Comparison of ENCODE assay signal across 19 cellular contexts in genomic region chr1:27380223-27380622, GRCh38. TPM values are rescaled to one million over a fixed set of nuclear protein-coding genes. Genes with fewer than 3 reads are reported as not detected.
"Had no signal": no experiment of that assay in that cellular context is flagged by ENCODE, and none has a peak within 500 bp of the region (broad histone marks: within the 10 kb centered on the region; RNA-seq: fewer than 3 reads in every experiment).

No MANE protein-coding gene starts in this region.

- H3K27ac ChIP-seq: stomach, testis had no signal

- H3K27me3 ChIP-seq: testis, upper lobe of left lung had no signal

- H3K9me3 ChIP-seq: gastrocnemius medialis, stomach, testis, upper lobe of left lung had no signal

- DNase-seq: activated CD4-positive, alpha-beta T cell treated with anti-CD3 and anti-CD28 coated beads, Interleukin-2, amount 50 U/mL, for 48 hours; activated naive CD8-positive, alpha-beta T cell treated with anti-CD3 and anti-CD28 coated beads for 36 hours; amygdala; dermis blood vessel endothelial cell; effector memory CD4-positive, alpha-beta T cell; head of caudate nucleus; midbrain; nucleus accumbens; small intestine; stimulated activated CD4-positive, alpha-beta T cell treated with anti-CD3 and anti-CD28 coated beads, Interleukin-15, amount 100 ng/mL, for 24 hours; stimulated activated CD4-positive, alpha-beta T cell treated with anti-CD3 and anti-CD28 coated beads, Interleukin-2, amount 100 ng/mL, for 48 hours; stomach; testis had no signal

- H3K4me3 ChIP-seq: gastrocnemius medialis, lung, stomach, testis, upper lobe of left lung had no signal

- H3K36me3 ChIP-seq: gastrocnemius medialis, stomach, upper lobe of left lung had no signal

RNA-seq across cellular contexts. Expression of gene CD164L2, which starts 2.9 kb away (rescaled TPM):
- total RNA-seq: activated naive CD8-positive, alpha-beta T cell treated with anti-CD3 and anti-CD28 coated beads for 36 hours; cardiac septum; dermis blood vessel endothelial cell; endothelial cell of umbilical vein; gastrocnemius medialis; left lobe of liver; stomach had no signal

RNA-seq across cellular contexts. Expression of gene FCN3, which starts 5.6 kb away (rescaled TPM):
- total RNA-seq: activated naive CD8-positive, alpha-beta T cell treated with anti-CD3 and anti-CD28 coated beads for 36 hours; dermis blood vessel endothelial cell; endothelial cell of umbilical vein had no signal

RNA-seq across cellular contexts. Expression of gene GPR3, which starts 12.2 kb away (rescaled TPM):
- total RNA-seq: left lobe of liver had no signal

RNA-seq across cellular contexts. Expression of gene SYTL1, which starts 38.4 kb away (rescaled TPM):
- total RNA-seq: dermis blood vessel endothelial cell, endothelial cell of umbilical vein had no signal
